ENCODE assay signal across 1 cellular context in the genomic region with DNA sequence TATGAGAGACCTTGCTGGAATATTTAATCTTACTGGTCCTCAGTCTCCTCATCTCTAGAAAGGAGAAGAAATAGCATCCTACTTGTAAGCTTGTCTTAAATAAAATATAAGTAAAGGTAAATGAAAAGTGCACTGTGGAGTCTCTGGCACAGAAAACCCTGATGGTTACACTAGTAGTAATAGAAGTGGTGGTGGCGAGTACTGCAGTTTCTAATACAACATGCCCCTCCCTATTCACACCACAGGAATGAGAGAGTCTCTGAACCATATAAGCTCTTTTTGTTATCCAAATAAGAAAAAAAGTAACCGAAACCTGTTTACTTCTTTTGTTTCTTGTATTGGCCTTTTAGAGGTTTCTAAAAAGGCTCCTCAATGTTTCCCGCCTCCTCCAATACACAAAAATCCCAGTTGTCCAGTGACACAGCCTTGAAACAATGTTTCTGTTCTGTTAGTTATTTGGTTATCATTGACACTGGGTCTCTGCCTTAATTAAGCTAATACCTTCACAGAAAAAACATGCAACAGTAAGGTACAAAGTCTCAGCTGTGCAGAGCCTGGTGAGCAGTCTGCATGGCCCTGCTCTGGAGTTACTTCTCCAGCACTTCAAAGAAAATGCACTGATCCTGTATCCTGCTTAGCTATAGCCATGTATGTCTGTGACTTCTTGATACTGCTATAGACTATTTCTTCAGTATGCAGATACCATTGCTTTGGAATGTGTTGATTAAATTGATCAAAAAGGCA.
TF ChIP-seq lines count a peak whose summit lies in the region.

No MANE protein-coding gene starts in this region.

TF ChIP-seq in GM12878, 131 proteins besides CTCF, POLR2A, EP300 and RAD21 (continued from another document):
- TF ChIP-seq ZNF592 (IDR thresholded peaks at IDR 0.05), result no peak
